In genomic region chr16:67174706-67175231, GRCh38 we compare ENCODE assay signal across 6 cellular contexts. TPM values are rescaled to one million over a fixed set of nuclear protein-coding genes. Genes with fewer than 3 reads are reported as not detected.
DNase-seq lines count a peak whose midpoint lies in the region; ATAC-seq and TF ChIP-seq lines count a peak whose summit lies in the region.

No MANE protein-coding gene starts in this region.

- peaks cover 32 to 76% of the 10 kb centered on the region in 2 donors for H3K4me1 ChIP-seq in left lung

- no peaks in the 10 kb centered on the region for H3K9me3 Mint-ChIP-seq in T-cell
- no peaks in the 10 kb centered on the region for H3K9me3 Mint-ChIP-seq in activated T-cell treated with anti-CD3 and anti-CD28 coated beads, Interleukin-2, amount 50 U/mL, for 24 hours

- peaks cover 0 to 65% of the 10 kb centered on the region in 2 donors for H3K27me3 ChIP-seq in left lung

- TF ChIP-seq CTCF in AG09309 (IDR thresholded peaks at IDR 0.05; ENCODE audit: control insufficient read depth, insufficient read depth, low read depth, low read length, missing control alignments) (no peak), left lung (IDR thresholded peaks at IDR 0.05) (no peak)

- peak overlapping the region; percentile 18 to 87 (median 79) for H3K4me3 Mint-ChIP-seq in T-cell
- no peak overlapping the region for H3K4me3 Mint-ChIP-seq in activated T-cell treated with anti-CD3 and anti-CD28 coated beads, Interleukin-2, amount 50 U/mL, for 24 hours

- DNase-seq in AG09309 (ENCODE audit: low read depth) (no peak), T-cell (no peak), left lung (peak in 1 of 2 donors; percentile 73), retina (no peak)
- DNase-seq in activated T-cell treated with anti-CD3 and anti-CD28 coated beads, Interleukin-2, amount 50 U/mL, for 24 hours, result no peak

- no peaks in the 10 kb centered on the region for H3K9me3 ChIP-seq in left lung

- H3K27me3 Mint-ChIP-seq in T-cell, result peaks cover 41 to 50% of the 10 kb centered on the region in 2 donors
- peaks cover 78% of the 10 kb centered on the region for H3K27me3 Mint-ChIP-seq in activated T-cell treated with anti-CD3 and anti-CD28 coated beads, Interleukin-2, amount 50 U/mL, for 24 hours

- no peaks in the 10 kb centered on the region for H3K36me3 Mint-ChIP-seq in T-cell
- no peaks in the 10 kb centered on the region for H3K36me3 Mint-ChIP-seq in activated T-cell treated with anti-CD3 and anti-CD28 coated beads, Interleukin-2, amount 50 U/mL, for 24 hours (ENCODE audit: low read depth)

- CTCF ChIA-PET in T-cell (lab: Charles Lee), result interaction anchor here (0.5 to 2.0 kb wide), 6 partner anchors 10 to 221 kb away, joined by 3 to 7 read pairs (median 3); partner anchors contain the start of genes B3GNT9 (in 1 of the 2), FBXL8 (in 1 of the 2) and TRADD (in 1 of the 2)

- no peaks in the 10 kb centered on the region for H3K36me3 ChIP-seq in left lung

- intact Hi-C loops in left lung (cut with DNase I), result no loop called here

- H3K4me3 ChIP-seq in AG09309 (ENCODE audit: control insufficient read depth, low read depth, low read length), result peak overlapping the region; percentile 66; the same call in 1 of the 2 replicates
- peak overlapping the region; percentile 21 to 39 for H3K4me3 ChIP-seq in left lung

- ATAC-seq in T-cell (replicated peaks in 1 of 4) (peak in 2 of 4 experiments; percentile 2), left lung (no peak), HG03520 (IDR thresholded peaks at IDR 0.05; ENCODE audit: unreplicated experiment) (no peak)

- H3K27ac ChIP-seq in left lung, result peak overlapping the region; percentile 79 to 81

- peaks cover 26 to 55% (median 35%) of the 10 kb centered on the region in 3 donors for H3K4me1 Mint-ChIP-seq in T-cell
- peaks cover 37% of the 10 kb centered on the region for H3K4me1 Mint-ChIP-seq in activated T-cell treated with anti-CD3 and anti-CD28 coated beads, Interleukin-2, amount 50 U/mL, for 24 hours (ENCODE audit: low read depth)

- H3K27ac Mint-ChIP-seq in T-cell, result no peak overlapping the region
- H3K27ac Mint-ChIP-seq in activated T-cell treated with anti-CD3 and anti-CD28 coated beads, Interleukin-2, amount 50 U/mL, for 24 hours, result no peak overlapping the region

- POLR2A ChIA-PET in T-cell (lab: Charles Lee), result no interaction called here

RNA-seq across cellular contexts. Expression of gene NOL3, which starts 4.4 kb away (rescaled TPM):
- total RNA-seq in T-cell (1 to 10 TPM; 2.1 to 8.0 (median 5.2) TPM), left lung (10 to 100 TPM; 29.5 to 36.7 TPM)

RNA-seq across cellular contexts. Expression of gene MATCAP1, which starts 9.0 kb away (rescaled TPM):
- total RNA-seq in T-cell (10 to 100 TPM; 11.3 to 16.5 (median 14.8) TPM), left lung (10 to 100 TPM; 36.8 to 44.7 TPM)

RNA-seq across cellular contexts. Expression of gene HSF4, which starts 10.2 kb away (rescaled TPM):
- total RNA-seq in T-cell (10 to 100 TPM; 22.3 to 66.3 (median 39.1) TPM), left lung (10 to 100 TPM; 28.1 to 38.2 TPM)

RNA-seq across cellular contexts. Expression of gene FBXL8, which starts 15.0 kb away (rescaled TPM):
- 10 to 100 TPM; 18.5 to 69.7 (median 43.7) TPM for total RNA-seq in T-cell
- total RNA-seq in left lung, result 10 to 100 TPM; 22.1 to 22.9 TPM

RNA-seq across cellular contexts. Expression of gene TRADD, which starts 15.1 kb away (rescaled TPM):
- 100 to 1,000 TPM in 3 of 5 donors, 10 to 100 TPM in 2; 58.3 to 179 (median 123) TPM for total RNA-seq in T-cell
- total RNA-seq in left lung, result 10 to 100 TPM; 25.1 to 25.5 TPM
